In genomic region chr18:12656671-12657047, GRCh38 we compare ENCODE assay signal across 1 cellular context.
TF ChIP-seq lines count a peak whose summit lies in the region.

No MANE protein-coding gene starts in this region.

TF ChIP-seq in GM12878, 131 proteins besides CTCF, POLR2A, EP300 and RAD21:
- TF ChIP-seq NKRF (conservative IDR thresholded peaks at IDR 0.05) (no peak), ZSCAN29 (IDR thresholded peaks at IDR 0.05) (no peak), FOS (IDR thresholded peaks at IDR 0.05; ENCODE audit: borderline replicate concordance, extremely low read depth, insufficient read length) (no peak), NFXL1 (IDR thresholded peaks at IDR 0.05; ENCODE audit: borderline replicate concordance) (no peak), SMAD1 (IDR thresholded peaks at IDR 0.05; ENCODE audit: low read depth, partially characterized antibody) (no peak), ZNF687 (IDR thresholded peaks at IDR 0.05) (no peak), BCL11A (IDR thresholded peaks at IDR 0.05; ENCODE audit: low read depth, low read length) (no peak), IKZF2 (IDR thresholded peaks at IDR 0.05) (no peak), BCLAF1 (IDR thresholded peaks at IDR 0.05) (no peak), CBX3 (IDR thresholded peaks at IDR 0.05; ENCODE audit: borderline replicate concordance, low read depth) (no peak), CEBPZ (IDR thresholded peaks at IDR 0.05; ENCODE audit: low read depth, low read length) (no peak), TCF7 (IDR thresholded peaks at IDR 0.05; ENCODE audit: borderline replicate concordance) (no peak), FOXM1 (IDR thresholded peaks at IDR 0.05; ENCODE audit: low read depth, low read length) (no peak), MEF2B (IDR thresholded peaks at IDR 0.05; ENCODE audit: partially characterized antibody, poor library complexity, severe bottlenecking) (no peak), CHD2 (IDR thresholded peaks at IDR 0.05; ENCODE audit: borderline replicate concordance, low read depth, low read length) (no peak)
